17 cellular contexts compared by ENCODE assay signal in genomic region chr2:233745073-233745755, GRCh38. TPM values are rescaled to one million over a fixed set of nuclear protein-coding genes. Genes with fewer than 3 reads are reported as not detected.
A peak's percentile ranks its signal among the peaks of the same experiment; 100 is the strongest.
DNase-seq lines count a peak whose midpoint lies in the region; ATAC-seq, FAIRE-seq and TF ChIP-seq lines count a peak whose summit lies in the region.
"Had no signal": no experiment of that assay in that cellular context is flagged by ENCODE, and none has a peak within 500 bp of the region (broad histone marks: within the 10 kb centered on the region; RNA-seq: fewer than 3 reads in every experiment).

No MANE protein-coding gene starts in this region.

- H3K4me1 ChIP-seq in HepG2 (ENCODE audit: insufficient read depth, low read length), result peaks cover 27% of the 10 kb centered on the region
- peaks cover 6% of the 10 kb centered on the region; the same call in 1 of the 2 replicates for H3K4me1 ChIP-seq in SJCRH30

- H3K27me3 ChIP-seq in bronchial epithelial cell (ENCODE audit: control insufficient read depth, insufficient read depth, low read length), result no peaks in the 10 kb centered on the region
- H3K27me3 ChIP-seq in HepG2 (ENCODE audit: control insufficient read depth in 1 of 2, insufficient read depth in 2 of 2, low read length in 2 of 2), result peaks cover 1 to 63% of the 10 kb centered on the region in 2 experiments; a peak in 4 of 5 replicates
- H3K27me3 ChIP-seq in SJCRH30, result no peaks in the 10 kb centered on the region

- DNase-seq in GM12891 (ENCODE audit: insufficient read length, low spot score), result no peak
- DNase-seq in bronchial epithelial cell (ENCODE audit: low read depth), result no peak
- DNase-seq in HepG2 (ENCODE audit: low spot score), result peak; percentile 98
- DNase-seq in GM13977 (ENCODE audit: low spot score), result no peak
- no peak for DNase-seq in SJCRH30
- no peak for DNase-seq in OCI-M1 (lab: John Stamatoyannopoulos, UW)
- DNase-seq: CD8-positive, alpha-beta T cell; COR-L47; DND-41; GDM1; H7 had no signal

- no peaks in the 10 kb centered on the region for H4K20me1 ChIP-seq in HepG2 (ENCODE audit: insufficient read depth, low read length)

- H3K9me3 ChIP-seq in HepG2 (ENCODE audit: low read length), result peaks cover 9% of the 10 kb centered on the region
- H3K9me3 ChIP-seq in SJCRH30 (replicated peaks), result no peaks in the 10 kb centered on the region; the same call in none of the 2 replicates

- peak; percentile 81 to 97; a peak in 3 of 4 replicates for TF ChIP-seq EP300 in HepG2 (IDR thresholded peaks at IDR 0.05; ENCODE audit: low read depth in 2 of 2, low read length in 2 of 2)
- peak; percentile 93 for TF ChIP-seq EP300 in HepG2 (CRISPR knock-in tag; IDR thresholded peaks at IDR 0.05; ENCODE audit: borderline replicate concordance)

- no peak overlapping the region for H3K9ac ChIP-seq in HepG2 (ENCODE audit: insufficient read depth, low read depth, low read length)

- H3K4me3 ChIP-seq in bronchial epithelial cell (ENCODE audit: low read depth, low read length), result no peak overlapping the region
- H3K4me3 ChIP-seq in HepG2 (replicated peaks in 1 of 3; ENCODE audit: insufficient read depth in 1 of 3, low read depth in 2 of 3, low read length in 3 of 3), result no peak overlapping the region; a peak in 1 of 6 replicates
- no peak overlapping the region for H3K4me3 ChIP-seq in SJCRH30
- H3K4me3 ChIP-seq: GM23338 had no signal

- peak; percentile 94 for ATAC-seq in HepG2
- ATAC-seq in HG03565 (IDR thresholded peaks at IDR 0.05; ENCODE audit: unreplicated experiment), result no peak
- ATAC-seq: CD8-positive, alpha-beta T cell; GM23338 had no signal

- intact Hi-C loops in HepG2 (cut with micrococcal nuclease; ENCODE audit: unreplicated experiment), result no loop called here

- H3K4me2 ChIP-seq in HepG2 (ENCODE audit: low read depth, low read length), result peak overlapping the region; percentile 54
- H3K4me2 ChIP-seq: GM23338 had no signal

- H2AFZ ChIP-seq in HepG2 (ENCODE audit: low read length), result no peak overlapping the region
- H2AFZ ChIP-seq: GM23338 had no signal

- peak overlapping the region; percentile 61 for H3K27ac ChIP-seq in HepG2 (ENCODE audit: extremely low read length, insufficient read depth, low read length)
- no peak overlapping the region for H3K27ac ChIP-seq in SJCRH30

- no peak for TF ChIP-seq RAD21 in HepG2 (CRISPR knock-in tag; IDR thresholded peaks at IDR 0.05)

- POLR2A ChIA-PET in HepG2 (lab: Yijun Ruan, JAX), result interaction anchor here (0.6 to 1.6 kb wide), 3 partner anchors 8 to 87 kb away, joined by 4 to 9 read pairs (median 6); no protein-coding TSS in a partner anchor

- in situ Hi-C loops in HepG2 (cut with HindIII; ENCODE audit: extremely low pct_ligation_motif_present, low pct_unique_long_range_greater_than_20kb), result no loop called here
- in situ Hi-C loops in GM13977 (cut with MboI; ENCODE audit: low pct_unique_long_range_greater_than_20kb, low sequenced_read_pairs, unreplicated experiment), result no loop called here

- 0% methylated on average over 5 of the region's 5 CpGs for WGBS in HepG2 (ENCODE audit: low lambda C conversion rate)

- peaks cover 1% of the 10 kb centered on the region for H3K36me3 ChIP-seq in bronchial epithelial cell (ENCODE audit: control insufficient read depth, insufficient read depth, low read length)
- H3K36me3 ChIP-seq in HepG2 (replicated peaks in 1 of 2; ENCODE audit: control insufficient read depth in 1 of 2, insufficient read depth in 2 of 2, low read length in 2 of 2), result no peaks in the 10 kb centered on the region
- H3K36me3 ChIP-seq in SJCRH30, result no peaks in the 10 kb centered on the region

- no peak for TF ChIP-seq CTCF in bronchial epithelial cell (IDR thresholded peaks at IDR 0.05; ENCODE audit: insufficient read depth, low read length, severe bottlenecking)
- no peak for TF ChIP-seq CTCF in HepG2 (CRISPR knock-in tag; IDR thresholded peaks at IDR 0.05)
- TF ChIP-seq CTCF in GM13977 (IDR thresholded peaks at IDR 0.05; ENCODE audit: extremely low read depth, insufficient read depth, missing control alignments), result no peak

- CTCF ChIA-PET in HepG2 (lab: Yijun Ruan, JAX; ENCODE audit: low intra/inter-chr PET ratio, low total read pairs), result no interaction called here

- peak; percentile 47 for FAIRE-seq in GM12891 (lab: Jason Lieb, UNC)
- peak; percentile 28 for FAIRE-seq in bronchial epithelial cell (lab: Jason Lieb, UNC)
- peak; percentile 76 for FAIRE-seq in HepG2 (lab: Jason Lieb, UNC)
- FAIRE-seq: GM18507 had no signal

- TF ChIP-seq POLR2A in GM12891 (IDR thresholded peaks at IDR 0.05; ENCODE audit: low read depth, low read length) (no peak), HepG2 (IDR thresholded peaks at IDR 0.05; ENCODE audit: insufficient read depth in 1 of 2, low read depth in 2 of 2, low read length in 2 of 2) (no peak)

- no peaks in the 10 kb centered on the region for H3K79me2 ChIP-seq in HepG2 (ENCODE audit: insufficient read depth, low read length)

- BruUV-seq in HepG2 (replicated peaks; lab: Mats Ljungman, UMichigan), result no TSS peak

RNA-seq across cellular contexts. Expression of gene UGT1A1, which starts 14.9 kb away (rescaled TPM):
- not detected for polyA plus RNA-seq in GM12891 (2012; ENCODE audit: low read depth, missing spikeins)
- total RNA-seq in bronchial epithelial cell (under 0.01 and 1.5 TPM in 2 replicates), HepG2 (2016; rRNA removed; fragmentation: Illumina TruSeq; extraction: Trizol) (0.22 and 0.69 TPM in 2 replicates)
- total RNA-seq in HepG2 (2016; cell fraction: cytosol; rRNA removed; fragmentation: Illumina TruSeq; extraction: Trizol; ENCODE audit: low read depth), result 0.09 TPM in 1 of 2 replicates, not detected in the other
- total RNA-seq in HepG2 (2016; cell fraction: insoluble cytoplasmic fraction; rRNA removed; fragmentation: Illumina TruSeq; extraction: Trizol), result 0.31 and 0.61 TPM in 2 replicates
- 0.12 and 0.17 TPM in 2 replicates for total RNA-seq in HepG2 (2016; cell fraction: membrane; rRNA removed; fragmentation: Illumina TruSeq; extraction: Trizol)
- 0.25 and 0.63 TPM in 2 replicates for total RNA-seq in HepG2 (2016; cell fraction: nucleus; rRNA removed; fragmentation: Illumina TruSeq; extraction: Trizol)
- polyA plus RNA-seq in HepG2 (2011; rRNA removed), result 0.75 and 3.6 TPM in 2 replicates
- polyA plus RNA-seq in HepG2 (2011; cell fraction: cytosol; rRNA removed), result 0.63 and 3.6 TPM in 2 replicates
- polyA plus RNA-seq in HepG2 (2011; cell fraction: nucleus; rRNA removed), result 0.21 and 1.0 TPM in 2 replicates
- 3.1 and 4.9 TPM in 2 replicates for polyA plus RNA-seq in HepG2 (2012)
- 0.11 TPM in 1 of 2 replicates, not detected in the other for polyA plus RNA-seq in HepG2 (2016; cell fraction: cytosol; fragmentation: Illumina TruSeq; extraction: Trizol; ENCODE audit: low read depth)
- 0.17 and 0.35 TPM in 2 replicates for polyA plus RNA-seq in HepG2 (2016; cell fraction: insoluble cytoplasmic fraction; fragmentation: Illumina TruSeq; extraction: Trizol; ENCODE audit: low read depth)
- 0.19 and 0.20 TPM in 2 replicates for polyA plus RNA-seq in HepG2 (2016; cell fraction: membrane; fragmentation: Illumina TruSeq; extraction: Trizol; ENCODE audit: low read depth)
- 0.93 TPM in 1 of 2 replicates, not detected in the other for polyA plus RNA-seq in HepG2 (2016; cell fraction: nucleus; fragmentation: Illumina TruSeq; extraction: Trizol; ENCODE audit: insufficient read depth, low read depth)
- 0.16 and 1.1 TPM in 2 replicates for polyA minus RNA-seq in HepG2 (2011; rRNA and poly(A)+ RNA removed; ENCODE audit: low replicate concordance)
- 0.44 and 2.2 TPM in 2 replicates for polyA minus RNA-seq in HepG2 (2011; cell fraction: cytosol; rRNA and poly(A)+ RNA removed)
- 0.52 and 1.7 TPM in 2 replicates for polyA minus RNA-seq in HepG2 (2011; cell fraction: nucleus; rRNA and poly(A)+ RNA removed)
- total RNA-seq in SJCRH30 (2014; rRNA removed; shearing (Covaris generic)), result not detected in 2 replicates
- total RNA-seq: A673; CD8-positive, alpha-beta T cell; GM23338; H7 had no signal
- polyA plus RNA-seq: BJ, CD14-positive monocyte, GM23338 had no signal

RNA-seq across cellular contexts. Expression of gene UGT1A3, which starts 16.4 kb away (rescaled TPM):
- polyA plus RNA-seq in GM12891 (2012; ENCODE audit: low read depth, missing spikeins), result not detected
- total RNA-seq in bronchial epithelial cell (2.7 TPM in 1 of 2 replicates, not detected in the other), HepG2 (2016; rRNA removed; fragmentation: Illumina TruSeq; extraction: Trizol) (0.11 TPM in 1 of 2 replicates, not detected in the other)
- not detected in 2 replicates for total RNA-seq in HepG2 (2016; cell fraction: cytosol; rRNA removed; fragmentation: Illumina TruSeq; extraction: Trizol; ENCODE audit: low read depth)
- not detected in 2 replicates for total RNA-seq in HepG2 (2016; cell fraction: insoluble cytoplasmic fraction; rRNA removed; fragmentation: Illumina TruSeq; extraction: Trizol)
- total RNA-seq in HepG2 (2016; cell fraction: membrane; rRNA removed; fragmentation: Illumina TruSeq; extraction: Trizol), result not detected in 2 replicates
- total RNA-seq in HepG2 (2016; cell fraction: nucleus; rRNA removed; fragmentation: Illumina TruSeq; extraction: Trizol), result 0.25 TPM in 1 of 2 replicates, not detected in the other
- polyA plus RNA-seq in HepG2 (2011; rRNA removed), result 0.39 TPM in 1 of 2 replicates, not detected in the other
- polyA plus RNA-seq in HepG2 (2011; cell fraction: cytosol; rRNA removed), result 0.03 and 0.32 TPM in 2 replicates
- 0.16 TPM in 1 of 2 replicates, not detected in the other for polyA plus RNA-seq in HepG2 (2011; cell fraction: nucleus; rRNA removed)
- polyA plus RNA-seq in HepG2 (2012), result 0.20 TPM in 1 of 2 replicates, not detected in the other
- polyA plus RNA-seq in HepG2 (2016; cell fraction: cytosol; fragmentation: Illumina TruSeq; extraction: Trizol; ENCODE audit: low read depth), result not detected in 2 replicates
- polyA plus RNA-seq in HepG2 (2016; cell fraction: insoluble cytoplasmic fraction; fragmentation: Illumina TruSeq; extraction: Trizol; ENCODE audit: low read depth), result not detected in 2 replicates
- not detected in 2 replicates for polyA plus RNA-seq in HepG2 (2016; cell fraction: membrane; fragmentation: Illumina TruSeq; extraction: Trizol; ENCODE audit: low read depth)
- not detected in 2 replicates for polyA plus RNA-seq in HepG2 (2016; cell fraction: nucleus; fragmentation: Illumina TruSeq; extraction: Trizol; ENCODE audit: insufficient read depth, low read depth)
- polyA minus RNA-seq in HepG2 (2011; rRNA and poly(A)+ RNA removed; ENCODE audit: low replicate concordance), result 0.16 TPM in 1 of 2 replicates, not detected in the other
- polyA minus RNA-seq in HepG2 (2011; cell fraction: cytosol; rRNA and poly(A)+ RNA removed), result not detected in 2 replicates
- polyA minus RNA-seq in HepG2 (2011; cell fraction: nucleus; rRNA and poly(A)+ RNA removed), result 0.25 TPM in 1 of 2 replicates, not detected in the other
- total RNA-seq in SJCRH30 (2014; rRNA removed; shearing (Covaris generic)), result not detected in 2 replicates
- total RNA-seq: A673; CD8-positive, alpha-beta T cell; GM23338; H7 had no signal
- polyA plus RNA-seq: BJ, CD14-positive monocyte, GM23338 had no signal

RNA-seq across cellular contexts. Expression of gene UGT1A4, which starts 26.7 kb away (rescaled TPM):
- polyA plus RNA-seq in GM12891 (2012; ENCODE audit: low read depth, missing spikeins), result not detected
- total RNA-seq in bronchial epithelial cell (0.26 and 2.9 TPM in 2 replicates), HepG2 (2016; rRNA removed; fragmentation: Illumina TruSeq; extraction: Trizol) (not detected in 2 replicates)
- total RNA-seq in HepG2 (2016; cell fraction: cytosol; rRNA removed; fragmentation: Illumina TruSeq; extraction: Trizol; ENCODE audit: low read depth), result not detected in 2 replicates
- total RNA-seq in HepG2 (2016; cell fraction: insoluble cytoplasmic fraction; rRNA removed; fragmentation: Illumina TruSeq; extraction: Trizol), result not detected in 2 replicates
- total RNA-seq in HepG2 (2016; cell fraction: membrane; rRNA removed; fragmentation: Illumina TruSeq; extraction: Trizol), result 0.12 TPM in 1 of 2 replicates, not detected in the other
- total RNA-seq in HepG2 (2016; cell fraction: nucleus; rRNA removed; fragmentation: Illumina TruSeq; extraction: Trizol), result not detected in 2 replicates
- polyA plus RNA-seq in HepG2 (2011; rRNA removed), result not detected in 2 replicates
- polyA plus RNA-seq in HepG2 (2011; cell fraction: cytosol; rRNA removed), result 0.04 TPM in 1 of 2 replicates, not detected in the other
- 0.08 and 0.10 TPM in 2 replicates for polyA plus RNA-seq in HepG2 (2011; cell fraction: nucleus; rRNA removed)
- not detected in 2 replicates for polyA plus RNA-seq in HepG2 (2012)
- polyA plus RNA-seq in HepG2 (2016; cell fraction: cytosol; fragmentation: Illumina TruSeq; extraction: Trizol; ENCODE audit: low read depth), result not detected in 2 replicates
- polyA plus RNA-seq in HepG2 (2016; cell fraction: insoluble cytoplasmic fraction; fragmentation: Illumina TruSeq; extraction: Trizol; ENCODE audit: low read depth), result not detected in 2 replicates
- not detected in 2 replicates for polyA plus RNA-seq in HepG2 (2016; cell fraction: membrane; fragmentation: Illumina TruSeq; extraction: Trizol; ENCODE audit: low read depth)
- not detected in 2 replicates for polyA plus RNA-seq in HepG2 (2016; cell fraction: nucleus; fragmentation: Illumina TruSeq; extraction: Trizol; ENCODE audit: insufficient read depth, low read depth)
- polyA minus RNA-seq in HepG2 (2011; rRNA and poly(A)+ RNA removed; ENCODE audit: low replicate concordance), result 0.42 TPM in 1 of 2 replicates, not detected in the other
- polyA minus RNA-seq in HepG2 (2011; cell fraction: cytosol; rRNA and poly(A)+ RNA removed), result not detected in 2 replicates
- polyA minus RNA-seq in HepG2 (2011; cell fraction: nucleus; rRNA and poly(A)+ RNA removed), result not detected in 2 replicates
- not detected in 2 replicates for total RNA-seq in SJCRH30 (2014; rRNA removed; shearing (Covaris generic))
- total RNA-seq: CD8-positive, alpha-beta T cell; GM23338; H7 had no signal
- polyA plus RNA-seq: BJ, CD14-positive monocyte, GM23338 had no signal

RNA-seq across cellular contexts. Expression of gene UGT1A5, which starts 32.5 kb away (rescaled TPM):
- polyA plus RNA-seq in GM12891 (2012; ENCODE audit: low read depth, missing spikeins), result not detected
- total RNA-seq in bronchial epithelial cell, result 0.26 and 3.3 TPM in 2 replicates
- total RNA-seq in HepG2 (2016; rRNA removed; fragmentation: Illumina TruSeq; extraction: Trizol), result not detected in 2 replicates
- not detected in 2 replicates for total RNA-seq in HepG2 (2016; cell fraction: cytosol; rRNA removed; fragmentation: Illumina TruSeq; extraction: Trizol; ENCODE audit: low read depth)
- total RNA-seq in HepG2 (2016; cell fraction: insoluble cytoplasmic fraction; rRNA removed; fragmentation: Illumina TruSeq; extraction: Trizol), result not detected in 2 replicates
- total RNA-seq in HepG2 (2016; cell fraction: membrane; rRNA removed; fragmentation: Illumina TruSeq; extraction: Trizol), result not detected in 2 replicates
- total RNA-seq in HepG2 (2016; cell fraction: nucleus; rRNA removed; fragmentation: Illumina TruSeq; extraction: Trizol), result not detected in 2 replicates
- polyA plus RNA-seq in HepG2 (2011; rRNA removed), result not detected in 2 replicates
- polyA plus RNA-seq in HepG2 (2011; cell fraction: cytosol; rRNA removed), result not detected in 2 replicates
- polyA plus RNA-seq in HepG2 (2011; cell fraction: nucleus; rRNA removed), result not detected in 2 replicates
- polyA plus RNA-seq in HepG2 (2012), result not detected in 2 replicates
- polyA plus RNA-seq in HepG2 (2016; cell fraction: cytosol; fragmentation: Illumina TruSeq; extraction: Trizol; ENCODE audit: low read depth), result not detected in 2 replicates
- not detected in 2 replicates for polyA plus RNA-seq in HepG2 (2016; cell fraction: insoluble cytoplasmic fraction; fragmentation: Illumina TruSeq; extraction: Trizol; ENCODE audit: low read depth)
- polyA plus RNA-seq in HepG2 (2016; cell fraction: membrane; fragmentation: Illumina TruSeq; extraction: Trizol; ENCODE audit: low read depth), result not detected in 2 replicates
- not detected in 2 replicates for polyA plus RNA-seq in HepG2 (2016; cell fraction: nucleus; fragmentation: Illumina TruSeq; extraction: Trizol; ENCODE audit: insufficient read depth, low read depth)
- 0.84 TPM in 1 of 2 replicates, not detected in the other for polyA minus RNA-seq in HepG2 (2011; rRNA and poly(A)+ RNA removed; ENCODE audit: low replicate concordance)
- polyA minus RNA-seq in HepG2 (2011; cell fraction: cytosol; rRNA and poly(A)+ RNA removed), result not detected in 2 replicates
- not detected in 2 replicates for polyA minus RNA-seq in HepG2 (2011; cell fraction: nucleus; rRNA and poly(A)+ RNA removed)
- total RNA-seq in SJCRH30 (2014; rRNA removed; shearing (Covaris generic)), result not detected in 2 replicates
- total RNA-seq: A673; CD8-positive, alpha-beta T cell; GM23338; H7 had no signal
- polyA plus RNA-seq: BJ, CD14-positive monocyte, GM23338 had no signal

RNA-seq across cellular contexts. Expression of gene MROH2A, which starts 32.9 kb away (rescaled TPM):
- polyA plus RNA-seq in GM12891 (2012; ENCODE audit: low read depth, missing spikeins), result not detected
- total RNA-seq in bronchial epithelial cell, result not detected in 2 replicates
- total RNA-seq in HepG2 (2016; rRNA removed; fragmentation: Illumina TruSeq; extraction: Trizol), result 0.04 TPM in 1 of 2 replicates, not detected in the other
- total RNA-seq in HepG2 (2016; cell fraction: cytosol; rRNA removed; fragmentation: Illumina TruSeq; extraction: Trizol; ENCODE audit: low read depth), result not detected in 2 replicates
- total RNA-seq in HepG2 (2016; cell fraction: insoluble cytoplasmic fraction; rRNA removed; fragmentation: Illumina TruSeq; extraction: Trizol), result not detected in 2 replicates
- total RNA-seq in HepG2 (2016; cell fraction: membrane; rRNA removed; fragmentation: Illumina TruSeq; extraction: Trizol), result not detected in 2 replicates
- not detected in 2 replicates for total RNA-seq in HepG2 (2016; cell fraction: nucleus; rRNA removed; fragmentation: Illumina TruSeq; extraction: Trizol)
- polyA plus RNA-seq in HepG2 (2011; rRNA removed), result 0.03 and 0.07 TPM in 2 replicates
- not detected in 2 replicates for polyA plus RNA-seq in HepG2 (2011; cell fraction: cytosol; rRNA removed)
- 0.03 and 0.33 TPM in 2 replicates for polyA plus RNA-seq in HepG2 (2011; cell fraction: nucleus; rRNA removed)
- not detected in 2 replicates for polyA plus RNA-seq in HepG2 (2012)
- polyA plus RNA-seq in HepG2 (2016; cell fraction: cytosol; fragmentation: Illumina TruSeq; extraction: Trizol; ENCODE audit: low read depth), result not detected in 2 replicates
- not detected in 2 replicates for polyA plus RNA-seq in HepG2 (2016; cell fraction: insoluble cytoplasmic fraction; fragmentation: Illumina TruSeq; extraction: Trizol; ENCODE audit: low read depth)
- polyA plus RNA-seq in HepG2 (2016; cell fraction: membrane; fragmentation: Illumina TruSeq; extraction: Trizol; ENCODE audit: low read depth), result not detected in 2 replicates
- polyA plus RNA-seq in HepG2 (2016; cell fraction: nucleus; fragmentation: Illumina TruSeq; extraction: Trizol; ENCODE audit: insufficient read depth, low read depth), result not detected in 2 replicates
- polyA minus RNA-seq in HepG2 (2011; rRNA and poly(A)+ RNA removed; ENCODE audit: low replicate concordance), result not detected in 2 replicates
- not detected in 2 replicates for polyA minus RNA-seq in HepG2 (2011; cell fraction: cytosol; rRNA and poly(A)+ RNA removed)
- 0.12 TPM in 1 of 2 replicates, not detected in the other for polyA minus RNA-seq in HepG2 (2011; cell fraction: nucleus; rRNA and poly(A)+ RNA removed)
- not detected in 2 replicates for total RNA-seq in SJCRH30 (2014; rRNA removed; shearing (Covaris generic))
- total RNA-seq: CD8-positive, alpha-beta T cell; GM23338; H7 had no signal
- polyA plus RNA-seq: BJ, CD14-positive monocyte, GM23338 had no signal
